Comparison of ENCODE assay signal across 9 cellular contexts in genomic region chr2:197498627-197498936, GRCh38. TPM values are rescaled to one million over a fixed set of nuclear protein-coding genes. Genes with fewer than 3 reads are reported as not detected.
DNase-seq lines count a peak whose midpoint lies in the region; ATAC-seq, FAIRE-seq and TF ChIP-seq lines count a peak whose summit lies in the region.
"Had no signal": no experiment of that assay in that cellular context is flagged by ENCODE, and none has a peak within 500 bp of the region (broad histone marks: within the 10 kb centered on the region; RNA-seq: fewer than 3 reads in every experiment).

No MANE protein-coding gene starts in this region.

- no peaks in the 10 kb centered on the region for H3K27me3 ChIP-seq in subcutaneous abdominal adipose tissue (ENCODE audit: control insufficient read depth in 5 of 5, insufficient read depth in 4 of 5, low read length in 5 of 5)

- H3K9me3 ChIP-seq in kidney (ENCODE audit: control insufficient read depth in 1 of 2, low read length in 2 of 2) (no peaks in the 10 kb centered on the region), subcutaneous abdominal adipose tissue (ENCODE audit: control insufficient read depth in 5 of 5, low read length in 5 of 5) (no peaks in the 10 kb centered on the region)

- intact Hi-C loops in kidney (cut with DNase I), result no loop called here

- H3K36me3 ChIP-seq in kidney (ENCODE audit: control insufficient read depth in 1 of 2, insufficient read depth in 2 of 2, low read length in 2 of 2) (peaks cover 12 to 45% of the 10 kb centered on the region in 2 donors), subcutaneous abdominal adipose tissue (ENCODE audit: control insufficient read depth in 5 of 5, insufficient read depth in 5 of 5, low read length in 5 of 5) (peaks cover 22 to 47% (median 35%) of the 10 kb centered on the region in 5 donors)

- POLR2A ChIA-PET in activated naive CD8-positive, alpha-beta T cell treated with anti-CD3 and anti-CD28 coated beads, Interleukin-2, amount 10 ng/mL, durations not matched to agents 7 days and 5 days (lab: Charles Lee), result interaction anchor here (1.3 to 5.1 kb wide), 8 partner anchors 8 to 208 kb away, joined by 3 to 121 read pairs (median 14); partner anchors contain the start of genes COQ10B, MARS2, MOB4 and SF3B1

- H3K4me1 ChIP-seq in kidney (ENCODE audit: control insufficient read depth in 1 of 2, insufficient read depth in 1 of 2, low read depth in 1 of 2, low read length in 2 of 2) (peaks cover 2 to 14% of the 10 kb centered on the region in 2 donors), subcutaneous abdominal adipose tissue (ENCODE audit: control insufficient read depth in 5 of 5, insufficient read depth in 5 of 5, low read length in 5 of 5) (peaks cover 2 to 38% (median 36%) of the 10 kb centered on the region in 5 donors)

- no peak for TF ChIP-seq CTCF in kidney (IDR thresholded peaks at IDR 0.05; ENCODE audit: borderline replicate concordance, extremely low read depth, insufficient read depth)

- no peaks in the 10 kb centered on the region for H3K9me3 Mint-ChIP-seq in T-helper 1 cell treated with Interleukin-12 subunit alpha and Interleukin-12 subunit beta and Interleukin-4 antibody, amounts not matched to agents 30 μg/mL and 1 μg/mL, for 36 hours
- no peaks in the 10 kb centered on the region for H3K9me3 Mint-ChIP-seq in activated naive CD8-positive, alpha-beta T cell treated with anti-CD3 and anti-CD28 coated beads, Interleukin-2, amount 10 ng/mL, durations not matched to agents 7 days and 5 days

- ATAC-seq in activated naive CD8-positive, alpha-beta T cell treated with anti-CD3 and anti-CD28 coated beads, Interleukin-2, amount 10 ng/mL, durations not matched to agents 7 days and 5 days (ENCODE audit: low read depth), result no peak
- no peak for ATAC-seq in GM21619 (IDR thresholded peaks at IDR 0.05; ENCODE audit: unreplicated experiment)

- H3K27ac ChIP-seq in kidney (ENCODE audit: low read depth in 2 of 2, low read length in 2 of 2), result peak overlapping the region; percentile 99 to 100
- H3K27ac ChIP-seq in subcutaneous abdominal adipose tissue (ENCODE audit: low read depth, low read length), result peak overlapping the region; percentile 96

- H3K4me3 ChIP-seq in kidney (ENCODE audit: low read length in 2 of 2) (peak overlapping the region; percentile 75 to 84), subcutaneous abdominal adipose tissue (ENCODE audit: low read depth in 1 of 5, low read length in 5 of 5) (peak overlapping the region; percentile 67 to 89 (median 85))

- peak overlapping the region; percentile 92 for H3K4me3 Mint-ChIP-seq in T-helper 1 cell treated with Interleukin-12 subunit alpha and Interleukin-12 subunit beta and Interleukin-4 antibody, amounts not matched to agents 30 μg/mL and 1 μg/mL, for 36 hours
- H3K4me3 Mint-ChIP-seq in activated naive CD8-positive, alpha-beta T cell treated with anti-CD3 and anti-CD28 coated beads, Interleukin-2, amount 10 ng/mL, durations not matched to agents 7 days and 5 days, result peak overlapping the region; percentile 91

- no peaks in the 10 kb centered on the region for H3K27me3 Mint-ChIP-seq in T-helper 1 cell treated with Interleukin-12 subunit alpha and Interleukin-12 subunit beta and Interleukin-4 antibody, amounts not matched to agents 30 μg/mL and 1 μg/mL, for 36 hours (ENCODE audit: low read depth)
- no peaks in the 10 kb centered on the region for H3K27me3 Mint-ChIP-seq in activated naive CD8-positive, alpha-beta T cell treated with anti-CD3 and anti-CD28 coated beads, Interleukin-2, amount 10 ng/mL, durations not matched to agents 7 days and 5 days

- H3K27ac Mint-ChIP-seq in T-helper 1 cell treated with Interleukin-12 subunit alpha and Interleukin-12 subunit beta and Interleukin-4 antibody, amounts not matched to agents 30 μg/mL and 1 μg/mL, for 36 hours, result peak overlapping the region; percentile 98
- peak overlapping the region; percentile 97 for H3K27ac Mint-ChIP-seq in activated naive CD8-positive, alpha-beta T cell treated with anti-CD3 and anti-CD28 coated beads, Interleukin-2, amount 10 ng/mL, durations not matched to agents 7 days and 5 days

- H3K36me3 Mint-ChIP-seq in T-helper 1 cell treated with Interleukin-12 subunit alpha and Interleukin-12 subunit beta and Interleukin-4 antibody, amounts not matched to agents 30 μg/mL and 1 μg/mL, for 36 hours (ENCODE audit: low read depth), result peaks cover 48% of the 10 kb centered on the region
- H3K36me3 Mint-ChIP-seq in activated naive CD8-positive, alpha-beta T cell treated with anti-CD3 and anti-CD28 coated beads, Interleukin-2, amount 10 ng/mL, durations not matched to agents 7 days and 5 days, result peaks cover 41% of the 10 kb centered on the region

- peaks cover 52% of the 10 kb centered on the region for H3K4me1 Mint-ChIP-seq in T-helper 1 cell treated with Interleukin-12 subunit alpha and Interleukin-12 subunit beta and Interleukin-4 antibody, amounts not matched to agents 30 μg/mL and 1 μg/mL, for 36 hours (ENCODE audit: low read depth)
- peaks cover 47% of the 10 kb centered on the region for H3K4me1 Mint-ChIP-seq in activated naive CD8-positive, alpha-beta T cell treated with anti-CD3 and anti-CD28 coated beads, Interleukin-2, amount 10 ng/mL, durations not matched to agents 7 days and 5 days

- H3K9ac ChIP-seq in kidney (ENCODE audit: low read length in 2 of 2) (peak overlapping the region; percentile 82 to 95), subcutaneous abdominal adipose tissue (ENCODE audit: low read length in 5 of 5) (peak overlapping the region; percentile 86 to 93 (median 89))

- no peak for DNase-seq in T-helper 1 cell
- no peak for DNase-seq in activated naive CD8-positive, alpha-beta T cell treated with anti-CD3 and anti-CD28 coated beads, Interleukin-2, amount 10 ng/mL, durations not matched to agents 7 days and 5 days
- DNase-seq in kidney, result no peak
- no peak for DNase-seq in iPS-NIHi7 (ENCODE audit: extremely low spot score)
- DNase-seq in SKM-1 (lab: John Stamatoyannopoulos, UW; ENCODE audit: unreplicated experiment), result no peak

- FAIRE-seq in kidney (lab: Jason Lieb, UNC), result no peak
- FAIRE-seq: A204.1 had no signal

RNA-seq across cellular contexts. Expression of gene HSPD1, which starts 1.1 kb away (rescaled TPM):
- total RNA-seq in activated naive CD8-positive, alpha-beta T cell treated with anti-CD3 and anti-CD28 coated beads, Interleukin-2, amount 10 ng/mL, durations not matched to agents 7 days and 5 days, result 100 to 1,000 TPM; 190 to 195 TPM
- 157 TPM for total RNA-seq in kidney
- 390 TPM for polyA plus RNA-seq in kidney (ENCODE audit: insufficient read depth, low read depth, low replicate concordance)

RNA-seq across cellular contexts. Expression of gene HSPE1, which starts 1.6 kb away (rescaled TPM):
- 10 to 100 TPM; 92.1 to 94.3 TPM for total RNA-seq in activated naive CD8-positive, alpha-beta T cell treated with anti-CD3 and anti-CD28 coated beads, Interleukin-2, amount 10 ng/mL, durations not matched to agents 7 days and 5 days
- 78.1 TPM for total RNA-seq in kidney
- polyA plus RNA-seq in kidney (ENCODE audit: insufficient read depth, low read depth, low replicate concordance), result 427 TPM

RNA-seq across cellular contexts. Expression of gene MOB4, which starts 17.3 kb away (rescaled TPM):
- 10 to 100 TPM; 17.2 to 18.1 TPM for total RNA-seq in activated naive CD8-positive, alpha-beta T cell treated with anti-CD3 and anti-CD28 coated beads, Interleukin-2, amount 10 ng/mL, durations not matched to agents 7 days and 5 days
- total RNA-seq in kidney, result 23.0 TPM
- polyA plus RNA-seq in kidney (ENCODE audit: insufficient read depth, low read depth, low replicate concordance), result 16.5 TPM

RNA-seq across cellular contexts. Expression of gene COQ10B, which starts 45.2 kb away (rescaled TPM):
- 10 to 100 TPM; 24.8 to 25.2 TPM for total RNA-seq in activated naive CD8-positive, alpha-beta T cell treated with anti-CD3 and anti-CD28 coated beads, Interleukin-2, amount 10 ng/mL, durations not matched to agents 7 days and 5 days
- total RNA-seq in kidney, result 28.6 TPM
- polyA plus RNA-seq in kidney (ENCODE audit: insufficient read depth, low read depth, low replicate concordance), result 31.2 TPM
